ENCODE assay signal across 26 cellular contexts in genomic region chr15:71545223-71545760, GRCh38.
DNase-seq lines count a peak whose midpoint lies in the region; ATAC-seq, FAIRE-seq and TF ChIP-seq lines count a peak whose summit lies in the region.
"Had no signal": no experiment of that assay in that cellular context is flagged by ENCODE, and none has a peak within 500 bp of the region (broad histone marks: within the 10 kb centered on the region; RNA-seq: fewer than 3 reads in every experiment).

No MANE protein-coding gene starts in this region.

- no peak overlapping the region for H3K4me2 ChIP-seq in GM12878 (ENCODE audit: control insufficient read depth, insufficient read depth)

- WGBS in GM12878 (ENCODE audit: insufficient coverage, insufficient replicate concordance, low lambda C conversion rate, missing lambda C conversion rate), result 21% methylated on average over 5 of the region's 5 CpGs
- 48% methylated on average over 5 of the region's 5 CpGs for WGBS in prostate gland

- no peak overlapping the region for H3K9ac ChIP-seq in GM12878 (ENCODE audit: control insufficient read depth, insufficient read depth, low read length)
- H3K9ac ChIP-seq: GM23248 had no signal

- POLR2A ChIA-PET in GM12878 (lab: Charles Lee), result no interaction called here

- no peak overlapping the region for H3K27ac ChIP-seq in GM12878 (ENCODE audit: control insufficient read depth, insufficient read depth)
- H3K27ac ChIP-seq in prostate gland, result peak overlapping the region; percentile 69 to 71
- H3K27ac ChIP-seq: GM23248 had no signal

- H3K27me3 ChIP-seq in GM12878 (replicated peaks in 1 of 2; ENCODE audit: control insufficient read depth in 2 of 2, insufficient read depth in 2 of 2, low read length in 1 of 2), result 0 out of 4 replicates have a peak, but pooled peaks cover 0 to 1% of the 10 kb centered on the region in 2 experiments
- no peaks in the 10 kb centered on the region for H3K27me3 ChIP-seq in prostate gland (replicated peaks; ENCODE audit: insufficient read depth)

- SMC1A ChIA-PET in GM12878 (lab: Charles Lee; ENCODE audit: uncharacterized antibody, unreplicated experiment), result no interaction called here

- peak; percentile 19 for DNase-seq in EH (ENCODE audit: low read depth)
- no peak for DNase-seq in GM12878 (ENCODE audit: low read depth, low spot score)
- peak; percentile 11 for DNase-seq in fibroblast of pulmonary artery (ENCODE audit: low read depth)
- no peak for DNase-seq in prostate gland (ENCODE audit: low spot score)
- no peak for DNase-seq in SW 1271 (lab: John Stamatoyannopoulos, UW)
- no peak for DNase-seq in Kasumi-1 (lab: John Stamatoyannopoulos, UW)
- no peak for DNase-seq in AG20443 (ENCODE audit: low spot score)
- no peak for DNase-seq in stimulated activated CD4-positive, alpha-beta T cell treated with anti-CD3 and anti-CD28 coated beads, Interleukin-4, amount 100 ng/mL, for 1 hour
- DNase-seq: 8988T; BE2C; CD4-positive, CD25-positive, alpha-beta regulatory T cell; COR-L47; DMS 273 treated with DMSO at 0.1 percent for 48 hours; DND-41; GF-D8; GM23248; HCEC 1CT; MV-4-11; NCI-H1417; NCI-H187; NCI-H226; NCI-H524; NCI-H82; OCI-M1; Right ventricle myocardium superior had no signal

- intact Hi-C loops in GM12878 (cut with micrococcal nuclease; ENCODE audit: unreplicated experiment), result no loop called here
- intact Hi-C loops in prostate gland (cut with DNase I), result no loop called here

- no peaks in the 10 kb centered on the region for H3K9me3 ChIP-seq in GM12878 (replicated peaks; ENCODE audit: control insufficient read depth, insufficient read depth, low read length)
- H3K9me3 ChIP-seq in prostate gland, result no peaks in the 10 kb centered on the region
- H3K9me3 ChIP-seq: BE2C had no signal

- FAIRE-seq in GM12878 (lab: Jason Lieb, UNC), result no peak
- FAIRE-seq: GM19239 had no signal

- H4K20me1 ChIP-seq in GM12878 (ENCODE audit: control insufficient read depth, insufficient read depth), result no peaks in the 10 kb centered on the region

- no peaks in the 10 kb centered on the region for H3K36me3 ChIP-seq in GM12878 (ENCODE audit: control insufficient read depth in 2 of 2, insufficient read depth in 2 of 2, low read length in 1 of 2)
- no peaks in the 10 kb centered on the region for H3K36me3 ChIP-seq in prostate gland
- H3K36me3 ChIP-seq: BE2C had no signal

- H3K79me2 ChIP-seq in GM12878 (ENCODE audit: control insufficient read depth, insufficient read depth, low read length), result no peaks in the 10 kb centered on the region

- H2AFZ ChIP-seq in GM12878 (ENCODE audit: control insufficient read depth, low read depth, low read length), result no peak overlapping the region
- H2AFZ ChIP-seq: GM23248 had no signal

- no peak for TF ChIP-seq RAD21 in GM12878 (IDR thresholded peaks at IDR 0.05; ENCODE audit: insufficient read depth, low read depth, low read length)

- TF ChIP-seq EP300 in GM12878 (IDR thresholded peaks at IDR 0.05; ENCODE audit: borderline replicate concordance in 1 of 2, control insufficient read depth in 1 of 2, low read depth in 2 of 2, low read length in 2 of 2), result no peak

- H3K4me3 ChIP-seq in GM12878, result no peak overlapping the region
- H3K4me3 ChIP-seq in fibroblast of pulmonary artery (replicated peaks; ENCODE audit: low read depth, low read length), result no peak overlapping the region
- H3K4me3 ChIP-seq in prostate gland, result no peak overlapping the region
- H3K4me3 ChIP-seq: GM23248 had no signal

- ATAC-seq in GM12878, result no peak

- TF ChIP-seq CTCF in GM12878 (IDR thresholded peaks at IDR 0.05 in 2 of 3, conservative IDR thresholded peaks at IDR 0.05 in 1 of 3; ENCODE audit: control insufficient read depth in 2 of 3, extremely low read depth in 1 of 3, insufficient read depth in 1 of 3, low read depth in 3 of 3, low read length in 3 of 3) (no peak), fibroblast of pulmonary artery (IDR thresholded peaks at IDR 0.05; ENCODE audit: low read length, missing control alignments) (no peak), prostate gland (IDR thresholded peaks at IDR 0.05) (no peak)

- TF ChIP-seq POLR2A in GM12878 (IDR thresholded peaks at IDR 0.05; ENCODE audit: low read depth, low read length), result no peak
- no peak for TF ChIP-seq POLR2A in prostate gland (IDR thresholded peaks at IDR 0.05)

- CTCF ChIA-PET in GM12878 (lab: Yijun Ruan, JAX), result no interaction called here

- in situ Hi-C loops in GM12878 (cut with MboI), result no loop called here

- RAD21 ChIA-PET in GM12878 (lab: Charles Lee; ENCODE audit: unreplicated experiment), result no interaction called here

- no peaks in the 10 kb centered on the region for H3K4me1 ChIP-seq in GM12878 (ENCODE audit: control insufficient read depth, insufficient read depth, low read length)
- H3K4me1 ChIP-seq in prostate gland (replicated peaks), result no peaks in the 10 kb centered on the region
- H3K4me1 ChIP-seq: BE2C had no signal

- no TSS peak for BruUV-seq in GM12878 (replicated peaks; lab: Mats Ljungman, UMichigan)

TF ChIP-seq in GM12878, 131 proteins besides CTCF, POLR2A, EP300 and RAD21:
- no peak for TF ChIP-seq ZNF687 (IDR thresholded peaks at IDR 0.05)
- peak; percentile 48; the same call in 1 of the 2 replicates for TF ChIP-seq ZBTB40 (IDR thresholded peaks at IDR 0.05; ENCODE audit: borderline replicate concordance)

Comparison
In these comparisons a context has a peak if more than half of its experiments do, and no peak if none do; other contexts are left out.
1. DNase-seq: peak in EH (single experiment) and fibroblast of pulmonary artery (single experiment); none in GM12878 (single experiment), prostate gland (single experiment), SW 1271 (0 of 2), Kasumi-1 (0 of 2), AG20443 (single experiment) and stimulated activated CD4-positive, alpha-beta T cell treated with anti-CD3 and anti-CD28 coated beads, Interleukin-4, amount 100 ng/mL, for 1 hour (single experiment).